ENCODE assay signal across 9 cellular contexts in the genomic region with DNA sequence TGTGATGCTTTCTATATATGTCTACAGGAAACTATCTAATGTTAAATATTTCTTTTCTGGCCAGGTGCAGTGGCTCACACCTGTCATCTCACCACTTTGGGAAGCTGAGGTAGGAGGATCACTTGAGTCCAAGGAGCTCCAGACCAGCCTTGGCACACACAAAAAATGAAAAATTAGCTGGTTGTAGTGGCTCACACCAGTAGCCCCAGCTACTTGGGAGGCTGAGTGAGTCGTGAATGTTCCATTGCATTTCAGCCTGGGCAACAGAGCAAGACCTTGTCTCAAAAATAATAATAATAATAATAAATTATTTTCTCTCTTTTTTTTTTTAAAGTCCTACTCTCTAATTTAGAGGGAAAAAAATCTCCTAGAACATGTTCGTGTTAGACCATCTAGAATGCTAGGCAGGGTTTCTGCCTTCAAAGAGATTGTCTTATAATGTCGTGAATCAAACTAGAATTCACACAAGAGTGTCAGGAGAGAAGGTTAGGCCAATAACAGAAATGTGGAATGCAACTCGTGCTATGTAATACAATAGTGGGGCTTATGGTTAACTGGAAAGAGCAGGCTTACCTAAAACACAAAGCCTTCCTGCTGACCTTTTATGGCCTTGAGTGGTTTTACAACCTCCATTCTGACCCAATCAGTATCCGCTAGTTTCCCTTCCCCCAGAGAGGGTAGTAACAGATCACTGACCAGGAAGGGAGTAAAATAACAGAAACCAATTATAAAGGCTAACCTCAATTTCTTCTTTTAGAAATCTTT. TPM values are rescaled to one million over a fixed set of nuclear protein-coding genes. Genes with fewer than 3 reads are reported as not detected.
A peak's percentile ranks its signal among the peaks of the same experiment; 100 is the strongest.
DNase-seq lines count a peak whose midpoint lies in the region; ATAC-seq and TF ChIP-seq lines count a peak whose summit lies in the region.
"Had no signal": no experiment of that assay in that cellular context is flagged by ENCODE, and none has a peak within 500 bp of the region (broad histone marks: within the 10 kb centered on the region; RNA-seq: fewer than 3 reads in every experiment).

No MANE protein-coding gene starts in this region.

- H3K9me2 ChIP-seq in GM23248 (ENCODE audit: insufficient read depth): no peaks in the 10 kb centered on the region

- 11 to 14% methylated on average over 5 of the region's 5 CpGs for WGBS in GM23248 (ENCODE audit: low coverage in 1 of 2, low lambda C conversion rate in 2 of 2, missing lambda C conversion rate in 2 of 2), 2 experiments

- in situ Hi-C loops in GM23248 (cut with MboI): no loop called here

- peaks cover 20% of the 10 kb centered on the region; the same call in 1 of the 2 replicates for H3K36me3 ChIP-seq in GM23248 (ENCODE audit: low read depth)

- peaks cover 65% of the 10 kb centered on the region for H3F3A ChIP-seq in GM23248 (ENCODE audit: insufficient read depth)

- no peak for TF ChIP-seq CTCF in fibroblast of pulmonary artery (IDR thresholded peaks at IDR 0.05; ENCODE audit: low read length, missing control alignments)

- no peak overlapping the region for H2AFZ ChIP-seq in GM23248

- H3K4me1 ChIP-seq in GM23248 (ENCODE audit: insufficient read depth): peaks cover 56% of the 10 kb centered on the region

- H3K9me3 ChIP-seq in GM23248 (ENCODE audit: low read depth): no peaks in the 10 kb centered on the region

- H3K4me2 ChIP-seq in GM23248 (ENCODE audit: unreplicated experiment): peak overlapping the region; percentile 84

- peaks cover 77% of the 10 kb centered on the region for H3K79me2 ChIP-seq in GM23248 (ENCODE audit: insufficient read depth)

- peak overlapping the region; percentile 48 for H3K4me3 ChIP-seq in GM23248
- H3K4me3 ChIP-seq in fibroblast of pulmonary artery (replicated peaks; ENCODE audit: low read depth, low read length): no peak overlapping the region

- peak overlapping the region; percentile 92 for H3K9ac ChIP-seq in GM23248

- DNase-seq in GM23248: peak; percentile 55
- DNase-seq in RKO (ENCODE audit: low spot score): peak; percentile 55
- DNase-seq in fibroblast of pulmonary artery (ENCODE audit: low read depth): peak; percentile 90
- peak; percentile 99 for DNase-seq in renal cortical epithelial cell (ENCODE audit: low read depth)
- no peak for DNase-seq in hypothalamus (lab: John Stamatoyannopoulos, UW)
- DNase-seq in stimulated activated CD4-positive, alpha-beta T cell treated with anti-CD3 and anti-CD28 coated beads, Interleukin-4, amount 100 ng/mL, for 24 hours: no peak
- no peak for DNase-seq in D341Med (ENCODE audit: low spot score)
- DNase-seq: activated CD4-positive, alpha-beta T cell treated with anti-CD3 and anti-CD28 coated beads, Interleukin-2, amount 50 U/mL, for 48 hours had no signal

- H3K27ac ChIP-seq in GM23248: peak overlapping the region; percentile 100

- no peaks in the 10 kb centered on the region for H4K20me1 ChIP-seq in GM23248 (ENCODE audit: insufficient read depth)

- H3K27me3 ChIP-seq in GM23248 (replicated peaks; ENCODE audit: insufficient read depth): no peaks in the 10 kb centered on the region

- no peak for ATAC-seq in GM21515 (IDR thresholded peaks at IDR 0.05; ENCODE audit: unreplicated experiment)

RNA-seq across cellular contexts. Expression of a gene that starts 46.3 kb away (rescaled TPM):
- 256 and 261 TPM in 2 replicates for total RNA-seq in GM23248 (2014; rRNA removed; shearing (Covaris generic))
- polyA plus RNA-seq in GM23248 (2016; fragmentation: Nextera tagmentation; extraction: Ambion mirVana): 93.0 and 101 TPM in 2 replicates
- total RNA-seq in renal cortical epithelial cell: 268 and 607 TPM in 2 replicates

Comparison
In these comparisons a context has a peak if more than half of its experiments do, and no peak if none do; other contexts are left out.
1. DNase-seq: peak in GM23248 (single experiment), RKO (single experiment), fibroblast of pulmonary artery (single experiment) and renal cortical epithelial cell (single experiment); none in hypothalamus (0 of 51), stimulated activated CD4-positive, alpha-beta T cell treated with anti-CD3 and anti-CD28 coated beads, Interleukin-4, amount 100 ng/mL, for 24 hours (single experiment) and D341Med (single experiment).